Comparison of ENCODE assay signal across 1 cellular context in genomic region chr18:11857177-11857887, GRCh38.
TF ChIP-seq lines count a peak whose summit lies in the region.

No MANE protein-coding gene starts in this region.

TF ChIP-seq in HepG2, 621 proteins besides CTCF, POLR2A, EP300 and RAD21 (continues in another document):
- TF ChIP-seq, protein P1, sequence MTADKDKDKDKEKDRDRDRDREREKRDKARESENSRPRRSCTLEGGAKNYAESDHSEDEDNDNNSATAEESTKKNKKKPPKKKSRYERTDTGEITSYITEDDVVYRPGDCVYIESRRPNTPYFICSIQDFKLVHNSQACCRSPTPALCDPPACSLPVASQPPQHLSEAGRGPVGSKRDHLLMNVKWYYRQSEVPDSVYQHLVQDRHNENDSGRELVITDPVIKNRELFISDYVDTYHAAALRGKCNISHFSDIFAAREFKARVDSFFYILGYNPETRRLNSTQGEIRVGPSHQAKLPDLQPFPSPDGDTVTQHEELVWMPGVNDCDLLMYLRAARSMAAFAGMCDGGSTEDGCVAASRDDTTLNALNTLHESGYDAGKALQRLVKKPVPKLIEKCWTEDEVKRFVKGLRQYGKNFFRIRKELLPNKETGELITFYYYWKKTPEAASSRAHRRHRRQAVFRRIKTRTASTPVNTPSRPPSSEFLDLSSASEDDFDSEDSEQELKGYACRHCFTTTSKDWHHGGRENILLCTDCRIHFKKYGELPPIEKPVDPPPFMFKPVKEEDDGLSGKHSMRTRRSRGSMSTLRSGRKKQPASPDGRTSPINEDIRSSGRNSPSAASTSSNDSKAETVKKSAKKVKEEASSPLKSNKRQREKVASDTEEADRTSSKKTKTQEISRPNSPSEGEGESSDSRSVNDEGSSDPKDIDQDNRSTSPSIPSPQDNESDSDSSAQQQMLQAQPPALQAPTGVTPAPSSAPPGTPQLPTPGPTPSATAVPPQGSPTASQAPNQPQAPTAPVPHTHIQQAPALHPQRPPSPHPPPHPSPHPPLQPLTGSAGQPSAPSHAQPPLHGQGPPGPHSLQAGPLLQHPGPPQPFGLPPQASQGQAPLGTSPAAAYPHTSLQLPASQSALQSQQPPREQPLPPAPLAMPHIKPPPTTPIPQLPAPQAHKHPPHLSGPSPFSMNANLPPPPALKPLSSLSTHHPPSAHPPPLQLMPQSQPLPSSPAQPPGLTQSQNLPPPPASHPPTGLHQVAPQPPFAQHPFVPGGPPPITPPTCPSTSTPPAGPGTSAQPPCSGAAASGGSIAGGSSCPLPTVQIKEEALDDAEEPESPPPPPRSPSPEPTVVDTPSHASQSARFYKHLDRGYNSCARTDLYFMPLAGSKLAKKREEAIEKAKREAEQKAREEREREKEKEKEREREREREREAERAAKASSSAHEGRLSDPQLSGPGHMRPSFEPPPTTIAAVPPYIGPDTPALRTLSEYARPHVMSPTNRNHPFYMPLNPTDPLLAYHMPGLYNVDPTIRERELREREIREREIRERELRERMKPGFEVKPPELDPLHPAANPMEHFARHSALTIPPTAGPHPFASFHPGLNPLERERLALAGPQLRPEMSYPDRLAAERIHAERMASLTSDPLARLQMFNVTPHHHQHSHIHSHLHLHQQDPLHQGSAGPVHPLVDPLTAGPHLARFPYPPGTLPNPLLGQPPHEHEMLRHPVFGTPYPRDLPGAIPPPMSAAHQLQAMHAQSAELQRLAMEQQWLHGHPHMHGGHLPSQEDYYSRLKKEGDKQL (CRISPR knock-in tag; IDR thresholded peaks at IDR 0.05; ENCODE audit: low read depth) = 0 out of 2 replicates have a peak, but pooled peaks have one; percentile 11
- peak; percentile 69 for TF ChIP-seq ATF1 (CRISPR knock-in tag; IDR thresholded peaks at IDR 0.05)
- peak; percentile 56 for TF ChIP-seq TBX2 (CRISPR knock-in tag; IDR thresholded peaks at IDR 0.05; ENCODE audit: borderline replicate concordance)
- TF ChIP-seq ZNF878 (CRISPR knock-in tag; IDR thresholded peaks at IDR 0.05) = no peak
- TF ChIP-seq SP140L (CRISPR knock-in tag; IDR thresholded peaks at IDR 0.05; ENCODE audit: borderline replicate concordance) = peak; percentile 68; the same call in 1 of the 2 replicates
- no peak for TF ChIP-seq TFDP2 (CRISPR knock-in tag; IDR thresholded peaks at IDR 0.05)
- no peak for TF ChIP-seq PAF1 (CRISPR knock-in tag; IDR thresholded peaks at IDR 0.05)
- no peak for TF ChIP-seq ZNF512 (CRISPR knock-in tag; IDR thresholded peaks at IDR 0.05)
- no peak for TF ChIP-seq SOX13 (IDR thresholded peaks at IDR 0.05)
- peak in 1 of 2 experiments; percentile 58; a peak in 1 of 4 replicates for TF ChIP-seq SOX13 (CRISPR knock-in tag; conservative IDR thresholded peaks at IDR 0.05 in 1 of 2, IDR thresholded peaks at IDR 0.05 in 1 of 2)
- peak; percentile 42 for TF ChIP-seq IKZF4 (CRISPR knock-in tag; IDR thresholded peaks at IDR 0.05; ENCODE audit: borderline replicate concordance, low read depth, not compliant biosample characterization)
- 0 out of 2 replicates have a peak, but pooled peaks have one; percentile 42 for TF ChIP-seq PITX1 (CRISPR knock-in tag; IDR thresholded peaks at IDR 0.05)
- TF ChIP-seq KLF16 (CRISPR knock-in tag; IDR thresholded peaks at IDR 0.05) = peak in 1 of 2 experiments; percentile 69; a peak in 1 of 4 replicates
- no peak for TF ChIP-seq E2F2 (CRISPR knock-in tag; IDR thresholded peaks at IDR 0.05; ENCODE audit: borderline replicate concordance)
- no peak for TF ChIP-seq BRD4 (CRISPR knock-in tag; IDR thresholded peaks at IDR 0.05)
- TF ChIP-seq, protein P2, sequence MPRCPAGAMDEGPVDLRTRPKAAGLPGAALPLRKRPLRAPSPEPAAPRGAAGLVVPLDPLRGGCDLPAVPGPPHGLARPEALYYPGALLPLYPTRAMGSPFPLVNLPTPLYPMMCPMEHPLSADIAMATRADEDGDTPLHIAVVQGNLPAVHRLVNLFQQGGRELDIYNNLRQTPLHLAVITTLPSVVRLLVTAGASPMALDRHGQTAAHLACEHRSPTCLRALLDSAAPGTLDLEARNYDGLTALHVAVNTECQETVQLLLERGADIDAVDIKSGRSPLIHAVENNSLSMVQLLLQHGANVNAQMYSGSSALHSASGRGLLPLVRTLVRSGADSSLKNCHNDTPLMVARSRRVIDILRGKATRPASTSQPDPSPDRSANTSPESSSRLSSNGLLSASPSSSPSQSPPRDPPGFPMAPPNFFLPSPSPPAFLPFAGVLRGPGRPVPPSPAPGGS (CRISPR knock-in tag; IDR thresholded peaks at IDR 0.05) = 0 out of 2 replicates have a peak, but pooled peaks have one; percentile 48
- TF ChIP-seq ZNF382 (CRISPR knock-in tag; IDR thresholded peaks at IDR 0.05; ENCODE audit: borderline replicate concordance) = no peak
- TF ChIP-seq, protein P3, sequence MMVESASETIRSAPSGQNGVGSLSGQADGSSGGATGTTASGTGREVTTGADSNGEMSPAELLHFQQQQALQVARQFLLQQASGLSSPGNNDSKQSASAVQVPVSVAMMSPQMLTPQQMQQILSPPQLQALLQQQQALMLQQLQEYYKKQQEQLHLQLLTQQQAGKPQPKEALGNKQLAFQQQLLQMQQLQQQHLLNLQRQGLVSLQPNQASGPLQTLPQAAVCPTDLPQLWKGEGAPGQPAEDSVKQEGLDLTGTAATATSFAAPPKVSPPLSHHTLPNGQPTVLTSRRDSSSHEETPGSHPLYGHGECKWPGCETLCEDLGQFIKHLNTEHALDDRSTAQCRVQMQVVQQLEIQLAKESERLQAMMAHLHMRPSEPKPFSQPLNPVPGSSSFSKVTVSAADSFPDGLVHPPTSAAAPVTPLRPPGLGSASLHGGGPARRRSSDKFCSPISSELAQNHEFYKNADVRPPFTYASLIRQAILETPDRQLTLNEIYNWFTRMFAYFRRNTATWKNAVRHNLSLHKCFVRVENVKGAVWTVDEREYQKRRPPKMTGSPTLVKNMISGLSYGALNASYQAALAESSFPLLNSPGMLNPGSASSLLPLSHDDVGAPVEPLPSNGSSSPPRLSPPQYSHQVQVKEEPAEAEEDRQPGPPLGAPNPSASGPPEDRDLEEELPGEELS (CRISPR knock-in tag; IDR thresholded peaks at IDR 0.05) = peak; percentile 47; the same call in 1 of the 2 replicates
- TF ChIP-seq ZNF431 (CRISPR knock-in tag; IDR thresholded peaks at IDR 0.05; ENCODE audit: borderline replicate concordance, low read depth) = no peak
- no peak for TF ChIP-seq SOX6 (IDR thresholded peaks at IDR 0.05)
- peak; percentile 56; the same call in 1 of the 2 replicates for TF ChIP-seq SOX6 (CRISPR knock-in tag; IDR thresholded peaks at IDR 0.05)
- TF ChIP-seq NFE2L2 (IDR thresholded peaks at IDR 0.05; ENCODE audit: low read length) = peak; percentile 98
- TF ChIP-seq MAX (IDR thresholded peaks at IDR 0.05) = peak; percentile 66; the same call in 1 of the 2 replicates
- no peak for TF ChIP-seq ZNF547 (CRISPR knock-in tag; IDR thresholded peaks at IDR 0.05)
- TF ChIP-seq MAFK (conservative IDR thresholded peaks at IDR 0.05 in 1 of 2, IDR thresholded peaks at IDR 0.05 in 1 of 2; ENCODE audit: low read length in 2 of 2) = peak; percentile 54 to 89
- TF ChIP-seq ZNF879 (CRISPR knock-in tag; IDR thresholded peaks at IDR 0.05) = peak; percentile 29; the same call in 1 of the 2 replicates
- no peak for TF ChIP-seq ZNF737 (CRISPR knock-in tag; IDR thresholded peaks at IDR 0.05; ENCODE audit: borderline replicate concordance)
- TF ChIP-seq ZNF850 (CRISPR knock-in tag; conservative IDR thresholded peaks at IDR 0.05) = no peak
- TF ChIP-seq TFDP1 (CRISPR knock-in tag; IDR thresholded peaks at IDR 0.05; ENCODE audit: borderline replicate concordance) = no peak
- 0 out of 2 replicates have a peak, but pooled peaks have one; percentile 24 for TF ChIP-seq ZNF788 (CRISPR knock-in tag; IDR thresholded peaks at IDR 0.05; ENCODE audit: borderline replicate concordance)
- TF ChIP-seq ZBTB8A (CRISPR knock-in tag; IDR thresholded peaks at IDR 0.05; ENCODE audit: borderline replicate concordance, low read depth) = no peak
- TF ChIP-seq, protein P4, sequence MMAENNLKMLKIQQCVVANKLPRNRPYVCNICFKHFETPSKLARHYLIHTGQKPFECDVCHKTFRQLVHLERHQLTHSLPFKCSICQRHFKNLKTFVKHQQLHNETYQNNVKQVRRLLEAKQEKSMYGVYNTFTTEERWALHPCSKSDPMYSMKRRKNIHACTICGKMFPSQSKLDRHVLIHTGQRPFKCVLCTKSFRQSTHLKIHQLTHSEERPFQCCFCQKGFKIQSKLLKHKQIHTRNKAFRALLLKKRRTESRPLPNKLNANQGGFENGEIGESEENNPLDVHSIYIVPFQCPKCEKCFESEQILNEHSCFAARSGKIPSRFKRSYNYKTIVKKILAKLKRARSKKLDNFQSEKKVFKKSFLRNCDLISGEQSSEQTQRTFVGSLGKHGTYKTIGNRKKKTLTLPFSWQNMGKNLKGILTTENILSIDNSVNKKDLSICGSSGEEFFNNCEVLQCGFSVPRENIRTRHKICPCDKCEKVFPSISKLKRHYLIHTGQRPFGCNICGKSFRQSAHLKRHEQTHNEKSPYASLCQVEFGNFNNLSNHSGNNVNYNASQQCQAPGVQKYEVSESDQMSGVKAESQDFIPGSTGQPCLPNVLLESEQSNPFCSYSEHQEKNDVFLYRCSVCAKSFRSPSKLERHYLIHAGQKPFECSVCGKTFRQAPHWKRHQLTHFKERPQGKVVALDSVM (CRISPR knock-in tag; IDR thresholded peaks at IDR 0.05) = 0 out of 2 replicates have a peak, but pooled peaks have one; percentile 21
- TF ChIP-seq ZNF3 (CRISPR knock-in tag; IDR thresholded peaks at IDR 0.05) = no peak
- TF ChIP-seq CEBPZ (IDR thresholded peaks at IDR 0.05; ENCODE audit: low read length) = no peak
- TF ChIP-seq RBM39 (IDR thresholded peaks at IDR 0.05; ENCODE audit: low read depth, low read length, poor library complexity, severe bottlenecking) = no peak
- peak; percentile 57; the same call in 1 of the 2 replicates for TF ChIP-seq ZNF644 (CRISPR knock-in tag; IDR thresholded peaks at IDR 0.05; ENCODE audit: low read depth)
- TF ChIP-seq ZKSCAN8 (CRISPR knock-in tag; IDR thresholded peaks at IDR 0.05; ENCODE audit: borderline replicate concordance) = peak; percentile 53; the same call in 1 of the 2 replicates
- TF ChIP-seq ZFY (CRISPR knock-in tag; IDR thresholded peaks at IDR 0.05) = 0 out of 2 replicates have a peak, but pooled peaks have one; percentile 30
- TF ChIP-seq FLYWCH1 (CRISPR knock-in tag; IDR thresholded peaks at IDR 0.05) = no peak
- 0 out of 2 replicates have a peak, but pooled peaks have one; percentile 35 for TF ChIP-seq NR2F6 (IDR thresholded peaks at IDR 0.05)
- no peak; the same call in 1 of the 2 replicates for TF ChIP-seq NR2F6 (CRISPR knock-in tag; IDR thresholded peaks at IDR 0.05)
